8 cellular contexts compared by ENCODE assay signal in the genomic region with DNA sequence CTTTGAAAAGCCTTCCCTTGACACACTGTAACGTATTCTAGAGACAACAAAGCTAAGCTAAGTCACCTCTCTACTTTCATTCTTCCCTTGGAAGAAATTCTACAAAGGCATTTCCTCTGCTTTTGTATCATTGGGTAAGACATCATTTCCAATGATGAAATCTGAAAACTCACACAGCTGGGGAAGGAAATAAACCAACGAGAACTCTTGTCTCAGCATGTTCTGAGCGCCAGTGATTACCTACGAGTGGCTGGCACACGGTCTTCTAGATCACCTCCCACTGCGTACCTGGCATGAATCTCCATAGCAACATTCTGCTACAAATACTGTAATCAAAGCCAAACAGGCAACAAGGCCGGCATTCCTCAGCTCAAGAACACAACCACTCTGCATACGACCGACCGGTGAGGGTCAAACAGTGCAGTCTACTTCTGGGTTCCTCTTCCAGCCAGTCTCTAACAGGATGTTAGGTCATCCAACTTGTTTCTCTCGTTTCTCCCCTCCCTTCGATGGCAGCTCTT. TPM values are rescaled to one million over a fixed set of nuclear protein-coding genes. Genes with fewer than 3 reads are reported as not detected.
DNase-seq lines count a peak whose midpoint lies in the region; ATAC-seq and TF ChIP-seq lines count a peak whose summit lies in the region.

No MANE protein-coding gene starts in this region.

- TF ChIP-seq CTCF in GM06990 (IDR thresholded peaks at IDR 0.05; ENCODE audit: insufficient read depth, low read length, poor library complexity, severe bottlenecking) (no peak), RWPE1 (conservative IDR thresholded peaks at IDR 0.05; ENCODE audit: low read depth) (no peak), astrocyte of the spinal cord (IDR thresholded peaks at IDR 0.05; ENCODE audit: low read depth, low read length) (no peak)

- POLR2A ChIA-PET in RWPE1 (lab: Yijun Ruan, JAX; ENCODE audit: low non-redundant PET): interaction anchor here (0.5 to 0.7 kb wide), 2 partner anchors 16 to 344 kb away, joined by 3 read pairs; no protein-coding TSS in a partner anchor

- H3K36me3 ChIP-seq in GM06990 (ENCODE audit: control insufficient read depth, insufficient read depth, low read length): no peaks in the 10 kb centered on the region

- CTCF ChIA-PET in RWPE1 (lab: Yijun Ruan, JAX): interaction anchor here (0.6 to 1.8 kb wide), 7 partner anchors 21 to 136 kb away, joined by 3 to 7 read pairs (median 3); partner anchors contain the start of gene DENR

- no peak for DNase-seq in GM06990 (ENCODE audit: extremely low read depth, insufficient read length)
- peak; percentile 83 for DNase-seq in HT1080 (ENCODE audit: low read depth)
- peak; percentile 98 for DNase-seq in RWPE1 (ENCODE audit: low spot score)
- peak; percentile 81 for DNase-seq in astrocyte of the spinal cord (ENCODE audit: low read depth, low spot score)
- DNase-seq in iPS-NIHi11 (ENCODE audit: low spot score): peak; percentile 65
- no peak for DNase-seq in stimulated activated CD4-positive, alpha-beta T cell treated with anti-CD3 and anti-CD28 coated beads, Interleukin-2, amount 100 ng/mL, for 48 hours

- no peak for ATAC-seq in GM18858 (IDR thresholded peaks at IDR 0.05; ENCODE audit: unreplicated experiment)

- in situ Hi-C loops in astrocyte of the spinal cord (cut with HindIII; ENCODE audit: low sequenced_read_pairs): no loop called here

- H3K4me3 ChIP-seq in GM06990 (replicated peaks; ENCODE audit: low read depth, low read length): peak overlapping the region; percentile 30
- H3K4me3 ChIP-seq in astrocyte of the spinal cord (ENCODE audit: low read depth, low read length): no peak overlapping the region
- H3K4me3 ChIP-seq in skin epidermis: peak overlapping the region in 2 of 7 experiments; percentile 5 to 20

- H3K27ac ChIP-seq in RWPE1 (peak overlapping the region; percentile 100), skin epidermis (peak overlapping the region; percentile 33 to 93 (median 80))

- H3K27me3 ChIP-seq in GM06990 (replicated peaks; ENCODE audit: control insufficient read depth, insufficient read depth, low read length): no peaks in the 10 kb centered on the region

RNA-seq across cellular contexts. Expression of gene VPS37B, which starts 7.6 kb away (rescaled TPM):
- 62.9 and 87.4 TPM in 2 replicates for total RNA-seq in HT1080 (2014; rRNA removed; shearing (Covaris generic))
- polyA plus RNA-seq in HT1080 (2015; cell fraction: cytosol; rRNA removed): 75.8 and 89.1 TPM in 2 replicates
- 53.5 and 55.6 TPM in 2 replicates for polyA plus RNA-seq in HT1080 (2015; cell fraction: nucleus; rRNA removed)

RNA-seq across cellular contexts. Expression of gene HIP1R, which starts 53.0 kb away (rescaled TPM):
- 30.1 and 46.1 TPM in 2 replicates for total RNA-seq in HT1080 (2014; rRNA removed; shearing (Covaris generic))
- polyA plus RNA-seq in HT1080 (2015; cell fraction: cytosol; rRNA removed): 18.1 and 19.7 TPM in 2 replicates
- 106 and 111 TPM in 2 replicates for polyA plus RNA-seq in HT1080 (2015; cell fraction: nucleus; rRNA removed)

Comparison
In these comparisons a context has a peak if more than half of its experiments do, and no peak if none do; other contexts are left out.
1. DNase-seq: peak in HT1080 (single experiment), RWPE1 (single experiment), astrocyte of the spinal cord (single experiment) and iPS-NIHi11 (single experiment); none in GM06990 (single experiment) and stimulated activated CD4-positive, alpha-beta T cell treated with anti-CD3 and anti-CD28 coated beads, Interleukin-2, amount 100 ng/mL, for 48 hours (0 of 2).